ENCODE assay signal across 8 cellular contexts in the genomic region with DNA sequence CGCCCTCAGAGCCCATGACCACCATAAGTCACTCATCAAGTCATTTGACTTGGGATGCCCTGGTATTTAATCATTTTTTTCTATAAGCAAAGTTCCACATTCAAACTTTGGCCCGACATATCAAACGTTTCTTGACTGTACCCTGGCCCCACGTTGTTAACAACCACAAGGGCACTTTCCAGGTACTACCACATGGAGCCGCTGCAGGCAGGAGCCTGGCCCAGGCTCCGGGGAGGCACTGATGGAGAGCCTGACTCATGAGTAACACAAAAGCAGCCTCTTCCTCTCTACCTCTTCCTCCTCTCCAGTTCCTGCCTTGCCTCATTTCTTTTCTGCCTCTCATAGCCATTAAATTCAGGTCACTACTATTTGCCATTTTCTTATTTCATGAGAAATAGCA.
A peak's percentile ranks its signal among the peaks of the same experiment; 100 is the strongest.
DNase-seq lines count a peak whose midpoint lies in the region; ATAC-seq, FAIRE-seq and TF ChIP-seq lines count a peak whose summit lies in the region.
"Not testable (repeated sequence)": the region's sequence is repeated elsewhere in the genome, so short reads cannot be mapped to it uniquely, and the experiment has no call there.

No MANE protein-coding gene starts in this region.

- not testable (repeated sequence) for H3K27ac Mint-ChIP-seq in activated CD8-positive, alpha-beta memory T cell treated with anti-CD3 and anti-CD28 coated beads, Interleukin-2, amount 10 ng/mL, durations not matched to agents 7 days and 5 days; MCF 10A (ENCODE audit: low read depth, unreplicated experiment)

- intact Hi-C loops in MCF 10A (cut with micrococcal nuclease) = loop anchor here (2.0 to 5.0 kb wide), 2 partner anchors 98 to 150 kb away; a partner anchor contains a TSS
- intact Hi-C loops in heart right ventricle (cut with DNase I); pancreas (cut with DNase I): not testable (repeated sequence)

- peaks cover 0 to 13% (median 0%) of the 10 kb centered on the region in 9 donors for H3K4me1 ChIP-seq in heart right ventricle
- not testable (repeated sequence) for H3K4me1 ChIP-seq in pancreas

- CTCF ChIA-PET in activated CD8-positive, alpha-beta memory T cell treated with anti-CD3 and anti-CD28 coated beads, Interleukin-2, amount 10 ng/mL, durations not matched to agents 7 days and 5 days (lab: Charles Lee); MCF 10A (lab: Yijun Ruan, JAX): not testable (repeated sequence)

- not testable (repeated sequence) for H3K27ac ChIP-seq in heart right ventricle, pancreas

- not testable (repeated sequence) for H3K27me3 ChIP-seq in heart right ventricle, pancreas

- not testable (repeated sequence) for H3K4me1 Mint-ChIP-seq in activated CD8-positive, alpha-beta memory T cell treated with anti-CD3 and anti-CD28 coated beads, Interleukin-2, amount 10 ng/mL, durations not matched to agents 7 days and 5 days
- peaks cover 10% of the 10 kb centered on the region for H3K4me1 Mint-ChIP-seq in MCF 10A (ENCODE audit: insufficient read depth, unreplicated experiment)

- H3K36me3 ChIP-seq in heart right ventricle, pancreas: not testable (repeated sequence)

- DNase-seq in DMS53 (lab: John Stamatoyannopoulos, UW) = peak; percentile 78
- peak; percentile 12 for DNase-seq in HPDE6-E6E7 (ENCODE audit: extremely low spot score)
- peak; percentile 2 for DNase-seq in RPMI8226
- peak; percentile 77 for DNase-seq in activated CD8-positive, alpha-beta memory T cell treated with anti-CD3 and anti-CD28 coated beads, Interleukin-2, amount 10 ng/mL, durations not matched to agents 7 days and 5 days
- peak; percentile 80 for DNase-seq in MCF 10A (ENCODE audit: unreplicated experiment)
- DNase-seq in heart right ventricle = peak; percentile 13 to 32
- peak; percentile 29 to 72 (median 56) for DNase-seq in pancreas
- DNase-seq in stimulated activated CD8-positive, alpha-beta memory T cell treated with anti-CD3 and anti-CD28 coated beads, Interleukin-7, amount 100 ng/mL, for 48 hours (ENCODE audit: extremely low read depth in 1 of 2, low read depth in 1 of 2) = peak; percentile 16 to 42

- not testable (repeated sequence) for H3K4me3 Mint-ChIP-seq in activated CD8-positive, alpha-beta memory T cell treated with anti-CD3 and anti-CD28 coated beads, Interleukin-2, amount 10 ng/mL, durations not matched to agents 7 days and 5 days; MCF 10A (ENCODE audit: unreplicated experiment)

- WGBS in heart right ventricle, 2 donors = 31 to 33% methylated on average over 5 of the region's 6 CpGs
- 33 to 50% methylated on average over 5 of the region's 6 CpGs for WGBS in pancreas, 2 donors

- not testable (repeated sequence) for H3K9me3 ChIP-seq in heart right ventricle, pancreas

- not testable (repeated sequence) for H3K4me3 ChIP-seq in heart right ventricle, pancreas

- peak; percentile 97 for ATAC-seq in activated CD8-positive, alpha-beta memory T cell treated with anti-CD3 and anti-CD28 coated beads, Interleukin-2, amount 10 ng/mL, durations not matched to agents 7 days and 5 days
- peak; percentile 47 to 80 (median 74) for ATAC-seq in heart right ventricle
- peak; percentile 73 to 95 (median 90) for ATAC-seq in pancreas

- not testable (repeated sequence) for FAIRE-seq in pancreas (lab: Jason Lieb, UNC)

- BruUV-seq in MCF 10A (replicated peaks; lab: Mats Ljungman, UMichigan) = not testable (repeated sequence)

- POLR2A ChIA-PET in MCF 10A (lab: Yijun Ruan, JAX) = not testable (repeated sequence)

- TF ChIP-seq CTCF in MCF 10A (IDR thresholded peaks at IDR 0.05; ENCODE audit: unreplicated experiment) = peak; percentile 63
- TF ChIP-seq CTCF in heart right ventricle (IDR thresholded peaks at IDR 0.05) = peak in 7 of 9 donors; percentile 19 to 51 (median 34)
- peak in 1 of 4 donors; percentile 24 for TF ChIP-seq CTCF in pancreas (IDR thresholded peaks at IDR 0.05)

- not testable (repeated sequence) for H3K36me3 Mint-ChIP-seq in activated CD8-positive, alpha-beta memory T cell treated with anti-CD3 and anti-CD28 coated beads, Interleukin-2, amount 10 ng/mL, durations not matched to agents 7 days and 5 days; MCF 10A (ENCODE audit: insufficient read depth, unreplicated experiment)

- H3K27me3 Mint-ChIP-seq in activated CD8-positive, alpha-beta memory T cell treated with anti-CD3 and anti-CD28 coated beads, Interleukin-2, amount 10 ng/mL, durations not matched to agents 7 days and 5 days; MCF 10A (ENCODE audit: insufficient read depth, unreplicated experiment): not testable (repeated sequence)

- H3K9me3 Mint-ChIP-seq in activated CD8-positive, alpha-beta memory T cell treated with anti-CD3 and anti-CD28 coated beads, Interleukin-2, amount 10 ng/mL, durations not matched to agents 7 days and 5 days (ENCODE audit: low read depth); MCF 10A (ENCODE audit: unreplicated experiment): not testable (repeated sequence)

Comparison
In these comparisons a context has a peak if more than half of its experiments do, and no peak if none do; other contexts are left out.
1. DNase-seq: peak in every context shown above with its lines; median percentile 80 in MCF 10A; 78 in DMS53; 77 in activated CD8-positive, alpha-beta memory T cell treated with anti-CD3 and anti-CD28 coated beads, Interleukin-2, amount 10 ng/mL, durations not matched to agents 7 days and 5 days; 56 in pancreas; 29 in stimulated activated CD8-positive, alpha-beta memory T cell treated with anti-CD3 and anti-CD28 coated beads, Interleukin-7, amount 100 ng/mL, for 48 hours; 22 in heart right ventricle; 12 in HPDE6-E6E7; 2 in RPMI8226.